Comparison of ENCODE assay signal across 10 cellular contexts in the genomic region with DNA sequence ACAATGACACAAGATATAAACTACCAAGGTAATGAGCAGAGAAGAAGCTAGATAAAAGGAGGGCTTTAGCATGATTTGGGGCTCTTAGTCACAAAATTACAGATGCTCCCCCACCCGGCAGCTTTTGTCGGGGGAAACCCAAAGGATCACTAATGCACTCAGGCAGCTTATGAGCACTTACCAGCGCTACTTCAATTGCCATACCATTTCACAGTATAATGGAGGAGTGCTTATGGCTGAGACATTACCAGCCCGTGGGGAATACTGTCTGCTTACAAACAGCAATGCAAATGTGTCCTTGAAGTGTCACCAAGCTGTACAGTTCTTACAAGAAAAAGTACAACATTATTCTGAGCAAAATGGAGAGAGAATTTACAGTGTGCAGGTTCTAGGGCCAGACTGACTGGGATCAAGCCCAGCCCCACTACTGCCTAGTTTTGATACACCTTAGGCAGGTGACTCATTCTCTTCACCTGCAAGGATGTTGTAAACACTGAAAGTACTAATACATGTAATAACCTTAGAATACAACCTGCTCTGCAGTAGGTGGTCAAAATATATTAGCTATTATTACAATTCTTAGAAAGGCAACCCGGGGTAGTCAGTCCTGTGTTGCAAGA. TPM values are rescaled to one million over a fixed set of nuclear protein-coding genes. Genes with fewer than 3 reads are reported as not detected.
DNase-seq lines count a peak whose midpoint lies in the region; ATAC-seq and TF ChIP-seq lines count a peak whose summit lies in the region.
"Had no signal": no experiment of that assay in that cellular context is flagged by ENCODE, and none has a peak within 500 bp of the region (broad histone marks: within the 10 kb centered on the region; RNA-seq: fewer than 3 reads in every experiment).

No MANE protein-coding gene starts in this region.

- H3K9me3 ChIP-seq in lower lobe of right lung (no peaks in the 10 kb centered on the region), MM.1S (replicated peaks; ENCODE audit: insufficient read depth, low read length) (no peaks in the 10 kb centered on the region)

- H3K27ac ChIP-seq in lower lobe of right lung: peak overlapping the region; percentile 40
- H3K27ac ChIP-seq in urinary bladder (ENCODE audit: low read depth): peak overlapping the region; percentile 39
- no peak overlapping the region for H3K27ac ChIP-seq in substantia nigra (ENCODE audit: low read depth, low read length, poor library complexity, severe bottlenecking)
- no peak overlapping the region for H3K27ac ChIP-seq in MM.1S (ENCODE audit: low read length)

- intact Hi-C loops in lower lobe of right lung (cut with DNase I): no loop called here

- H3K27me3 ChIP-seq in lower lobe of right lung (ENCODE audit: low read depth) (no peaks in the 10 kb centered on the region), MM.1S (replicated peaks; ENCODE audit: insufficient read depth, low read length) (no peaks in the 10 kb centered on the region)

- H3K79me2 ChIP-seq in MM.1S (ENCODE audit: low read length): peaks cover 88% of the 10 kb centered on the region

- no peak overlapping the region for H2AFZ ChIP-seq in MM.1S (ENCODE audit: low read length)

- H3K4me2 ChIP-seq in MM.1S (ENCODE audit: low read depth, low read length): no peak overlapping the region

- H3K36me3 ChIP-seq in lower lobe of right lung (peaks cover 2% of the 10 kb centered on the region), urinary bladder (ENCODE audit: insufficient read depth) (no peaks in the 10 kb centered on the region), MM.1S (replicated peaks; ENCODE audit: insufficient read depth, low read length) (no peaks in the 10 kb centered on the region)

- H3K9ac ChIP-seq in MM.1S (ENCODE audit: low read length): no peak overlapping the region

- TF ChIP-seq CTCF in lower lobe of right lung (IDR thresholded peaks at IDR 0.05) (no peak), MM.1S (IDR thresholded peaks at IDR 0.05; ENCODE audit: low read length) (no peak)

- H3K4me1 ChIP-seq in lower lobe of right lung (peaks cover 39% of the 10 kb centered on the region), urinary bladder (ENCODE audit: insufficient read depth) (no peaks in the 10 kb centered on the region), MM.1S (ENCODE audit: low read length) (peaks cover 6% of the 10 kb centered on the region; the same call in 1 of the 2 replicates)

- no peaks in the 10 kb centered on the region; the same call in 1 of the 2 replicates for H4K20me1 ChIP-seq in MM.1S (ENCODE audit: insufficient read depth, low read length)

- no peak overlapping the region for H3K4me3 ChIP-seq in lower lobe of right lung
- no peak overlapping the region for H3K4me3 ChIP-seq in urinary bladder (ENCODE audit: low read depth, low read length)
- no peak overlapping the region for H3K4me3 ChIP-seq in MM.1S (ENCODE audit: low read length)

- no peaks in the 10 kb centered on the region for H3F3A ChIP-seq in MM.1S (ENCODE audit: insufficient read depth, low read length)

- DNase-seq in NCI-H1417 (lab: John Stamatoyannopoulos, UW) (peak in 2 of 3 experiments; percentile 33 to 93), NCI-H1417 treated with DMSO at 0.1 percent for 48 hours (lab: John Stamatoyannopoulos, UW) (no peak), SW480 (ENCODE audit: low spot score) (peak; percentile 24), lower lobe of right lung (no peak), substantia nigra (lab: John Stamatoyannopoulos, UW) (no peak), MM.1S (no peak), cerebellar cortex (ENCODE audit: low spot score) (no peak)
- DNase-seq: activated B cell treated with CpG ODN at 0.5 μM for 24 hours, NCI-H1694 treated with DMSO at 0.1 percent for 48 hours had no signal

- H3K9me2 ChIP-seq in MM.1S (replicated peaks; ENCODE audit: insufficient read depth, low read length): no peaks in the 10 kb centered on the region

- 72% methylated on average over 5 of the region's 5 CpGs for WGBS in urinary bladder

- ATAC-seq in lower lobe of right lung: peak; percentile 57 to 76

RNA-seq across cellular contexts. Expression of gene ANKFY1, which starts 16.3 kb away (rescaled TPM):
- 70.3 TPM for total RNA-seq in lower lobe of right lung
- total RNA-seq in urinary bladder: 52.7 TPM
- polyA plus RNA-seq in urinary bladder: 21.3 TPM

Comparison
In these comparisons a context has a peak if more than half of its experiments do, and no peak if none do; other contexts are left out.
1. DNase-seq: peak in NCI-H1417 (2 of 3) and SW480 (single experiment); none in NCI-H1417 treated with DMSO at 0.1 percent for 48 hours (single experiment), lower lobe of right lung (single experiment), substantia nigra (0 of 49), MM.1S (single experiment) and cerebellar cortex (single experiment).
2. H3K27ac ChIP-seq: peak in lower lobe of right lung (single experiment) and urinary bladder (single experiment); none in substantia nigra (single experiment) and MM.1S (single experiment).